ENCODE assay signal across 21 cellular contexts in genomic region chr10:51273572-51273971, GRCh38.
DNase-seq lines count a peak whose midpoint lies in the region; ATAC-seq lines count a peak whose summit lies in the region.
"Had no signal": no experiment of that assay in that cellular context is flagged by ENCODE, and none has a peak within 500 bp of the region (broad histone marks: within the 10 kb centered on the region; RNA-seq: fewer than 3 reads in every experiment).

No MANE protein-coding gene starts in this region.

- intact Hi-C loops in sciatic nerve (cut with DNase I), result no loop called here

- DNase-seq in DMS 273 (lab: John Stamatoyannopoulos, UW; ENCODE audit: unreplicated experiment), result peak; percentile 51
- no peak for DNase-seq in DMS 273 treated with DMSO at 0.1 percent for 48 hours (lab: John Stamatoyannopoulos, UW)
- DNase-seq in NOMO-1 treated with dmso at 0.1 percent for 144 hours (lab: John Stamatoyannopoulos, UW; ENCODE audit: unreplicated experiment), result peak; percentile 8
- DNase-seq in fibroblast of gingiva (ENCODE audit: low read depth), result peak; percentile 19
- DNase-seq in sciatic nerve (ENCODE audit: low spot score), result no peak
- no peak for DNase-seq in activated CD8-positive, alpha-beta memory T cell treated with anti-CD3 and anti-CD28 coated beads, Interleukin-2, amount 50 U/mL, for 4 hours
- no peak for DNase-seq in activated effector memory CD4-positive, alpha-beta T cell treated with Interleukin-2 at 50 U/mL for 16 hours
- no peak for DNase-seq in foreskin melanocyte
- DNase-seq: AML-193, COR-L47, DMS153, GF-D8, HCEC 1CT, MM.1S, NCI-H1417, NCI-H187, NCI-H2107, NCI-H2227 treated with DMSO at 0.1 percent for 48 hours, NCI-H524 had no signal

- ATAC-seq in sciatic nerve, result peak; percentile 38
- ATAC-seq: GM23338, Right ventricle myocardium inferior had no signal

Comparison
In these comparisons a context has a peak if more than half of its experiments do, and no peak if none do; other contexts are left out.
1. DNase-seq: peak in DMS 273 (single experiment), NOMO-1 treated with dmso at 0.1 percent for 144 hours (single experiment) and fibroblast of gingiva (single experiment); none in DMS 273 treated with DMSO at 0.1 percent for 48 hours (single experiment), sciatic nerve (single experiment), activated CD8-positive, alpha-beta memory T cell treated with anti-CD3 and anti-CD28 coated beads, Interleukin-2, amount 50 U/mL, for 4 hours (single experiment), activated effector memory CD4-positive, alpha-beta T cell treated with Interleukin-2 at 50 U/mL for 16 hours (single experiment) and foreskin melanocyte (single experiment).